8 cellular contexts compared by ENCODE assay signal in the genomic region with DNA sequence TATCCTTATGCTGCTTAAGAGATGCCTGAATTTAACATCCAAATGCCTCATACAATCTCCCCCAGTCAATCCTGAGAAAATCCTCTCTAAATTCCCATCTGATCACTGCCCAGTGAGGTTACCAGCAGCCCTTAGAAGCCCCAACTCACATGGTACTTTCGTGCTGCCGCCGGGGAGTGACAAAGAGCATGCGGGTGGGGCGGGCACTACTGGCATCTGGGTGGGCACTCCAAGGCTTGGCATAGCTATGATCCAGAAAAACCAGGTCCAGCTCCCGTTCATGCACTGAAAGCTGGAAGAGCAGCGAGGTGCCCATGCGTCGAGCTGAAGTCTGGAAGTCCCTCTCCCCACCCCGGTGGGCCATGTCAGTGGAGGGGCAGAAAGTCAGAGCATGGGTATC. TPM values are rescaled to one million over a fixed set of nuclear protein-coding genes. Genes with fewer than 3 reads are reported as not detected.
DNase-seq lines count a peak whose midpoint lies in the region; ATAC-seq, FAIRE-seq and TF ChIP-seq lines count a peak whose summit lies in the region.

No MANE protein-coding gene starts in this region.

- H3K36me3 ChIP-seq in BJ (ENCODE audit: control insufficient read depth, insufficient read depth, low read length) = no peaks in the 10 kb centered on the region

- peaks cover 8 to 9% of the 10 kb centered on the region in 2 donors for H3K36me3 Mint-ChIP-seq in naive B cell

- ATAC-seq in naive B cell (ENCODE audit: low read depth in 2 of 2) = no peak

- peak overlapping the region in 4 of 6 donors; percentile 24 to 96 (median 94) for H3K27ac Mint-ChIP-seq in naive B cell

- no peaks in the 10 kb centered on the region for H3K9me3 Mint-ChIP-seq in naive B cell

- FAIRE-seq in frontal cortex (lab: Jason Lieb, UNC) = no peak

- POLR2A ChIA-PET in BJ (lab: Charles Lee) = interaction anchor here (0.6 to 1.7 kb wide), 2 partner anchors 9 to 167 kb away, joined by 5 read pairs; no protein-coding TSS in a partner anchor

- TF ChIP-seq POLR2A in NB4 (IDR thresholded peaks at IDR 0.05; ENCODE audit: extremely low read depth, insufficient read length) = no peak

- peak overlapping the region; percentile 65 for H3K4me3 ChIP-seq in BJ (ENCODE audit: low read depth, low read length)
- peak overlapping the region; percentile 88 for H3K4me3 ChIP-seq in NB4 (ENCODE audit: low read depth, low read length)

- DNase-seq in BJ (ENCODE audit: low read depth) (no peak), NB4 (ENCODE audit: low read depth) (no peak), dermis blood vessel endothelial cell (peak; percentile 19), naive B cell (no peak), amniotic stem cell (lab: John Stamatoyannopoulos, UW) (no peak), DMS79 (lab: John Stamatoyannopoulos, UW) (no peak), germinal center (ENCODE audit: low spot score) (no peak), frontal cortex (ENCODE audit: low spot score in 2 of 2) (no peak)

- no peak for TF ChIP-seq CTCF in BJ (IDR thresholded peaks at IDR 0.05; ENCODE audit: insufficient read depth, low read depth, low read length)
- no peak for TF ChIP-seq CTCF in NB4 (IDR thresholded peaks at IDR 0.05; ENCODE audit: low read depth, low read length)

- H3K4me3 Mint-ChIP-seq in naive B cell = peak overlapping the region; percentile 89 to 99 (median 94)

- no peaks in the 10 kb centered on the region for H3K27me3 ChIP-seq in BJ (ENCODE audit: control insufficient read depth, insufficient read depth, low read length)

- CTCF ChIA-PET in BJ (lab: Yijun Ruan, JAX) = interaction anchor here (0.9 kb wide), 1 partner anchor 13 kb away, joined by 3 read pairs; no protein-coding TSS in a partner anchor

- no peaks in the 10 kb centered on the region for H3K27me3 Mint-ChIP-seq in naive B cell

- peaks cover 20 to 46% (median 35%) of the 10 kb centered on the region in 3 donors for H3K4me1 Mint-ChIP-seq in naive B cell

RNA-seq across cellular contexts. Expression of a gene that starts 1.3 kb away (rescaled TPM):
- polyA plus RNA-seq in BJ (2011; rRNA removed) = 15.2 and 28.3 TPM in 2 replicates
- 52.9 and 59.2 TPM in 2 replicates for polyA minus RNA-seq in BJ (2011; rRNA and poly(A)+ RNA removed)
- 27.7 and 32.8 TPM in 2 replicates for total RNA-seq in dermis blood vessel endothelial cell
- 10 to 100 TPM in 1 of 6 donors, 1 to 10 TPM in 5; 1.1 to 15.6 (median 8.0) TPM for polyA plus RNA-seq in naive B cell (ENCODE audit: low read depth in 6 of 6)
- total RNA-seq in frontal cortex = 22.0 TPM

RNA-seq across cellular contexts. Expression of a gene that starts 5.8 kb away (rescaled TPM):
- polyA plus RNA-seq in BJ (2011; rRNA removed) = 0.07 and 0.09 TPM in 2 replicates
- 0.21 and 0.24 TPM in 2 replicates for polyA minus RNA-seq in BJ (2011; rRNA and poly(A)+ RNA removed)
- total RNA-seq in dermis blood vessel endothelial cell = under 0.01 TPM in 1 of 2 replicates, not detected in the other
- not detected for polyA plus RNA-seq in naive B cell (ENCODE audit: low read depth in 6 of 6)
- total RNA-seq in frontal cortex = 0.41 TPM
